In genomic region chr18:44723973-44724778, GRCh38 we compare ENCODE assay signal across 10 cellular contexts. TPM values are rescaled to one million over a fixed set of nuclear protein-coding genes. Genes with fewer than 3 reads are reported as not detected.
DNase-seq lines count a peak whose midpoint lies in the region; TF ChIP-seq lines count a peak whose summit lies in the region.
"Had no signal": no experiment of that assay in that cellular context is flagged by ENCODE, and none has a peak within 500 bp of the region (broad histone marks: within the 10 kb centered on the region; RNA-seq: fewer than 3 reads in every experiment).

No MANE protein-coding gene starts in this region.

- TF ChIP-seq CTCF in Peyer's patch (IDR thresholded peaks at IDR 0.05) = no peak
- TF ChIP-seq CTCF in endothelial cell (IDR thresholded peaks at IDR 0.05; ENCODE audit: unreplicated experiment) = no peak
- no peak for TF ChIP-seq CTCF in smooth muscle cell (IDR thresholded peaks at IDR 0.05; ENCODE audit: borderline replicate concordance, insufficient read depth, poor library complexity, severe bottlenecking)

- peaks cover 9% of the 10 kb centered on the region; the same call in 1 of the 2 replicates for H3K79me2 ChIP-seq in GM23248 (ENCODE audit: insufficient read depth)
- peaks cover 30% of the 10 kb centered on the region for H3K79me2 ChIP-seq in smooth muscle cell (ENCODE audit: low read depth)

- peaks cover 32% of the 10 kb centered on the region for H3K4me1 ChIP-seq in GM23248 (ENCODE audit: insufficient read depth)
- peaks cover 3 to 34% (median 17%) of the 10 kb centered on the region in 4 donors for H3K4me1 ChIP-seq in Peyer's patch
- H3K4me1 ChIP-seq in smooth muscle cell (ENCODE audit: low read depth) = peaks cover 27% of the 10 kb centered on the region

- H3K27ac ChIP-seq in GM23248 (no peak overlapping the region), Peyer's patch (peak overlapping the region; percentile 53 to 75 (median 70)), smooth muscle cell (ENCODE audit: low read depth) (peak overlapping the region; percentile 47)

- H3K27ac Mint-ChIP-seq in endothelial cell (ENCODE audit: unreplicated experiment) = peak overlapping the region; percentile 64

- peaks cover 51% of the 10 kb centered on the region for H3K4me1 Mint-ChIP-seq in endothelial cell (ENCODE audit: unreplicated experiment)

- H3F3A ChIP-seq in GM23248 (ENCODE audit: insufficient read depth) (peaks cover 26% of the 10 kb centered on the region), smooth muscle cell (ENCODE audit: low read depth) (no peaks in the 10 kb centered on the region)

- H2AFZ ChIP-seq in GM23248 (no peak overlapping the region), smooth muscle cell (ENCODE audit: low read depth) (no peak overlapping the region)

- H3K9ac ChIP-seq in GM23248 = no peak overlapping the region
- H3K9ac ChIP-seq in smooth muscle cell (ENCODE audit: low read depth) = no peak overlapping the region

- H3K27me3 ChIP-seq in GM23248 (replicated peaks; ENCODE audit: insufficient read depth) = no peaks in the 10 kb centered on the region
- H3K27me3 ChIP-seq in Peyer's patch = no peaks in the 10 kb centered on the region
- no peaks in the 10 kb centered on the region for H3K27me3 ChIP-seq in smooth muscle cell (ENCODE audit: low read depth)

- H3K9me3 ChIP-seq in GM23248 (ENCODE audit: low read depth) = no peaks in the 10 kb centered on the region
- no peaks in the 10 kb centered on the region for H3K9me3 ChIP-seq in Peyer's patch
- no peaks in the 10 kb centered on the region for H3K9me3 ChIP-seq in smooth muscle cell (replicated peaks; ENCODE audit: low read depth)

- peak overlapping the region; percentile 15 for H3K4me3 Mint-ChIP-seq in endothelial cell (ENCODE audit: unreplicated experiment)

- in situ Hi-C loops in GM23248 (cut with MboI) = no loop called here

- H3K9me3 Mint-ChIP-seq in endothelial cell (ENCODE audit: unreplicated experiment) = no peaks in the 10 kb centered on the region

- 98 to 100% methylated on average over 3 of the region's 3 CpGs for WGBS in GM23248 (ENCODE audit: low coverage in 1 of 2, low lambda C conversion rate in 2 of 2, missing lambda C conversion rate in 2 of 2), 2 experiments
- WGBS in smooth muscle cell (ENCODE audit: low lambda C conversion rate) = 42% methylated on average over 3 of the region's 3 CpGs

- DNase-seq in GM23248 (no peak), Peyer's patch (no peak), endothelial cell (ENCODE audit: low spot score) (no peak), smooth muscle cell (lab: John Stamatoyannopoulos, UW; ENCODE audit: unreplicated experiment) (no peak), NCI-H510A (lab: John Stamatoyannopoulos, UW) (no peak), DMS53 treated with DMSO at 0.1 percent for 48 hours (lab: John Stamatoyannopoulos, UW; ENCODE audit: unreplicated experiment) (no peak), inferior parietal cortex (ENCODE audit: extremely low spot score) (no peak)
- DNase-seq: activated CD4-positive, CD25-positive, alpha-beta regulatory T cell; dermis blood vessel endothelial cell; NCI-H526 treated with DMSO at 0.1 percent for 48 hours had no signal

- H3K36me3 ChIP-seq in GM23248 (ENCODE audit: low read depth) (no peaks in the 10 kb centered on the region), Peyer's patch (no peaks in the 10 kb centered on the region), smooth muscle cell (ENCODE audit: low read depth) (no peaks in the 10 kb centered on the region)

- H3K36me3 Mint-ChIP-seq in endothelial cell (ENCODE audit: low read depth, unreplicated experiment) = peaks cover 24% of the 10 kb centered on the region

- H4K20me1 ChIP-seq in GM23248 (ENCODE audit: insufficient read depth) = no peaks in the 10 kb centered on the region
- peaks cover 10% of the 10 kb centered on the region for H4K20me1 ChIP-seq in smooth muscle cell (ENCODE audit: low read depth)

- peak overlapping the region; percentile 91 for H3K4me2 ChIP-seq in GM23248 (ENCODE audit: unreplicated experiment)
- H3K4me2 ChIP-seq in smooth muscle cell = peak overlapping the region; percentile 77

- H3K9me2 ChIP-seq in GM23248 (ENCODE audit: insufficient read depth) = no peaks in the 10 kb centered on the region

- peaks cover 6% of the 10 kb centered on the region for H3K27me3 Mint-ChIP-seq in endothelial cell (ENCODE audit: unreplicated experiment)

- TF ChIP-seq POLR2A in Peyer's patch (IDR thresholded peaks at IDR 0.05) = no peak

- H3K4me3 ChIP-seq in GM23248 = no peak overlapping the region
- no peak overlapping the region for H3K4me3 ChIP-seq in Peyer's patch
- no peak overlapping the region for H3K4me3 ChIP-seq in smooth muscle cell

RNA-seq across cellular contexts. Expression of gene SETBP1, which starts 43.5 kb away (rescaled TPM):
- 4.1 and 5.2 TPM in 2 replicates for total RNA-seq in GM23248 (2014; rRNA removed; shearing (Covaris generic))
- polyA plus RNA-seq in GM23248 (2016; fragmentation: Nextera tagmentation; extraction: Ambion mirVana) (0.91 and 1.3 TPM in 2 replicates), smooth muscle cell (4.7 and 6.1 TPM in 2 replicates)
- total RNA-seq in Peyer's patch (10 to 100 TPM in 3 of 4 donors, 1 to 10 TPM in 1; 3.3 to 86.6 (median 16.3) TPM), endothelial cell (ENCODE audit: unreplicated experiment) (131 TPM), smooth muscle cell (17.7 and 19.2 TPM in 2 replicates)
